Comparison of ENCODE assay signal across 10 cellular contexts in genomic region chr22:42366815-42367581, GRCh38.
A peak's percentile ranks its signal among the peaks of the same experiment; 100 is the strongest.
DNase-seq lines count a peak whose midpoint lies in the region; ATAC-seq and TF ChIP-seq lines count a peak whose summit lies in the region.
"Had no signal": no experiment of that assay in that cellular context is flagged by ENCODE, and none has a peak within 500 bp of the region (broad histone marks: within the 10 kb centered on the region; RNA-seq: fewer than 3 reads in every experiment).

No MANE protein-coding gene starts in this region.

- intact Hi-C loops in CD14-positive monocyte (cut with micrococcal nuclease): loop anchor here in 1 of 2 donors (5.0 kb wide), 1 partner anchor 65 kb away; no protein-coding TSS in a partner anchor

- H3K27ac ChIP-seq in AG04450 (ENCODE audit: low read depth, low read length): peak overlapping the region; percentile 2
- no peak overlapping the region for H3K27ac ChIP-seq in HUES48 (ENCODE audit: low read depth, low read length)
- H3K27ac ChIP-seq in endodermal cell (ENCODE audit: low read depth, low read length): no peak overlapping the region

- H3K9me3 ChIP-seq in AG04450 (ENCODE audit: control insufficient read depth, insufficient read depth, low read length): no peaks in the 10 kb centered on the region; the same call in 1 of the 2 replicates
- no peaks in the 10 kb centered on the region for H3K9me3 ChIP-seq in HUES48 (ENCODE audit: control insufficient read depth, insufficient read depth, low read length)
- H3K9me3 ChIP-seq in endodermal cell (ENCODE audit: control insufficient read depth, low read length): no peaks in the 10 kb centered on the region

- H3K36me3 Mint-ChIP-seq in endodermal cell (ENCODE audit: low read depth) (no peaks in the 10 kb centered on the region), CD14-positive monocyte (peaks cover 5 to 6% of the 10 kb centered on the region in 2 donors)
- H3K36me3 Mint-ChIP-seq in naive thymus-derived CD8-positive, alpha-beta T cell: no peaks in the 10 kb centered on the region

- H3K27me3 Mint-ChIP-seq in endodermal cell (ENCODE audit: insufficient read depth) (peaks cover 15% of the 10 kb centered on the region), CD14-positive monocyte (ENCODE audit: low read depth in 3 of 3) (peaks cover 62 to 87% (median 66%) of the 10 kb centered on the region in 3 donors)
- peaks cover 6 to 40% (median 16%) of the 10 kb centered on the region in 5 donors for H3K27me3 Mint-ChIP-seq in naive thymus-derived CD8-positive, alpha-beta T cell

- peak overlapping the region; percentile 75 for H3K4me3 Mint-ChIP-seq in endodermal cell
- H3K4me3 Mint-ChIP-seq in naive thymus-derived CD8-positive, alpha-beta T cell: peak overlapping the region in 9 of 10 donors; percentile 57 to 94 (median 68)
- H3K4me3 Mint-ChIP-seq in CD14-positive monocyte: peak overlapping the region in 1 of 2 donors; percentile 93

- no peak for ATAC-seq in naive thymus-derived CD8-positive, alpha-beta T cell
- ATAC-seq in HG03175 (IDR thresholded peaks at IDR 0.05; ENCODE audit: unreplicated experiment): no peak
- ATAC-seq in GM21526 (IDR thresholded peaks at IDR 0.05; ENCODE audit: low FRiP score, unreplicated experiment): no peak
- ATAC-seq in GM18909 (IDR thresholded peaks at IDR 0.05; ENCODE audit: poor library complexity, unreplicated experiment): no peak

- no peaks in the 10 kb centered on the region for H3K9me3 Mint-ChIP-seq in endodermal cell
- no peaks in the 10 kb centered on the region for H3K9me3 Mint-ChIP-seq in naive thymus-derived CD8-positive, alpha-beta T cell
- H3K9me3 Mint-ChIP-seq in CD14-positive monocyte: peaks cover 0 to 11% (median 7%) of the 10 kb centered on the region in 7 donors

- POLR2A ChIA-PET in AG04450 (lab: Yijun Ruan, JAX): no interaction called here
- POLR2A ChIA-PET in naive thymus-derived CD8-positive, alpha-beta T cell (lab: Charles Lee): interaction anchor here (0.7 to 1.4 kb wide), 4 partner anchors 59 to 1346 kb away, joined by 3 to 7 read pairs (median 5); no protein-coding TSS in a partner anchor

- WGBS in endodermal cell (ENCODE audit: insufficient coverage in 1 of 2, insufficient read length in 1 of 2), 2 experiments: 80 to 86% methylated on average over 4 to 8 of the region's 8 CpGs

- peaks cover 49% of the 10 kb centered on the region for H3K4me1 Mint-ChIP-seq in endodermal cell
- H3K4me1 Mint-ChIP-seq in naive thymus-derived CD8-positive, alpha-beta T cell: peaks cover 8 to 30% (median 21%) of the 10 kb centered on the region in 4 donors
- peaks cover 23% of the 10 kb centered on the region for H3K4me1 Mint-ChIP-seq in CD14-positive monocyte

- H3K36me3 ChIP-seq in HUES48 (ENCODE audit: control insufficient read depth, insufficient read depth, low read length): no peaks in the 10 kb centered on the region
- no peaks in the 10 kb centered on the region for H3K36me3 ChIP-seq in endodermal cell (ENCODE audit: control insufficient read depth, insufficient read depth, low read length)

- H3K27me3 ChIP-seq in AG04450 (ENCODE audit: control insufficient read depth, insufficient read depth, low read length): peaks cover 50% of the 10 kb centered on the region
- H3K27me3 ChIP-seq in HUES48 (ENCODE audit: control insufficient read depth, insufficient read depth, low read length): 0 out of 2 replicates have a peak, but pooled peaks cover 6% of the 10 kb centered on the region
- H3K27me3 ChIP-seq in endodermal cell (ENCODE audit: control insufficient read depth, insufficient read depth, low read length, poor library complexity, severe bottlenecking): peaks cover 22% of the 10 kb centered on the region

- DNase-seq in AG04450 (ENCODE audit: low read depth, low spot score): no peak
- DNase-seq in endodermal cell: no peak
- DNase-seq in naive thymus-derived CD8-positive, alpha-beta T cell: no peak
- DNase-seq in CD14-positive monocyte (ENCODE audit: low spot score): no peak
- DNase-seq: activated CD4-positive, alpha-beta T cell treated with anti-CD3 and anti-CD28 coated beads, Interleukin-2, amount 50 U/mL, for 4 hours; KBM-7 had no signal

- H3K27ac Mint-ChIP-seq in endodermal cell (no peak overlapping the region), CD14-positive monocyte (no peak overlapping the region)
- peak overlapping the region in 1 of 10 donors; percentile 41 for H3K27ac Mint-ChIP-seq in naive thymus-derived CD8-positive, alpha-beta T cell

- TF ChIP-seq CTCF in AG04450 (IDR thresholded peaks at IDR 0.05; ENCODE audit: low read depth, low read length): no peak
- no peak for TF ChIP-seq CTCF in endodermal cell (conservative IDR thresholded peaks at IDR 0.05)
- no peak for TF ChIP-seq CTCF in CD14-positive monocyte (IDR thresholded peaks at IDR 0.05)

- H3K4me1 ChIP-seq in HUES48 (ENCODE audit: control insufficient read depth, insufficient read depth, low read length) (peaks cover 48% of the 10 kb centered on the region), endodermal cell (ENCODE audit: control insufficient read depth, insufficient read depth, low read length) (peaks cover 7% of the 10 kb centered on the region)

- CTCF ChIA-PET in AG04450 (lab: Charles Lee): no interaction called here

- H3K4me3 ChIP-seq in AG04450 (ENCODE audit: low read depth, low read length) (no peak overlapping the region), HUES48 (ENCODE audit: low read depth, low read length) (peak overlapping the region; percentile 80), endodermal cell (ENCODE audit: low read length) (no peak overlapping the region)

- H3K9ac ChIP-seq in HUES48 (ENCODE audit: low read depth, low read length): no peak overlapping the region
- H3K9ac ChIP-seq in endodermal cell (ENCODE audit: extremely low read depth, low read length, poor library complexity, severe bottlenecking): no peak overlapping the region
